30 cellular contexts compared by ENCODE assay signal in genomic region chr17:63365366-63366237, GRCh38.
A peak's percentile ranks its signal among the peaks of the same experiment; 100 is the strongest.
DNase-seq lines count a peak whose midpoint lies in the region; ATAC-seq and TF ChIP-seq lines count a peak whose summit lies in the region.
"Had no signal": no experiment of that assay in that cellular context is flagged by ENCODE, and none has a peak within 500 bp of the region (broad histone marks: within the 10 kb centered on the region; RNA-seq: fewer than 3 reads in every experiment).

No MANE protein-coding gene starts in this region.

- no peaks in the 10 kb centered on the region for H3K79me2 ChIP-seq in smooth muscle cell (ENCODE audit: low read depth)

- ATAC-seq in left ventricle myocardium superior (peak; percentile 14), left lung (no peak)
- ATAC-seq: activated CD8-positive, alpha-beta T cell treated with anti-CD3 and anti-CD28 coated beads, Interleukin-2, amount 10 ng/mL, durations not matched to agents 7 days and 5 days; heart left ventricle; natural killer cell treated with Interleukin-12 subunit alpha and Interleukin-12 subunit beta and Interleukin-15 and Interleukin-18, amount 100 ng/mL, for 72 hours had no signal

- no peaks in the 10 kb centered on the region for H3F3A ChIP-seq in smooth muscle cell (ENCODE audit: low read depth)

- no peak overlapping the region for H3K4me2 ChIP-seq in smooth muscle cell
- H3K4me2 ChIP-seq: PC-9 had no signal

- DNase-seq in left ventricle myocardium superior (no peak), cardiac septum (ENCODE audit: low spot score) (no peak), amniotic epithelial cell (ENCODE audit: low read depth) (peak; percentile 55), foreskin melanocyte (peak; percentile 12), smooth muscle cell (lab: John Stamatoyannopoulos, UW; ENCODE audit: unreplicated experiment) (no peak), suprapubic skin (ENCODE audit: low spot score in 2 of 2) (no peak), dorsolateral prefrontal cortex (no peak), left lung (no peak)
- DNase-seq: activated CD4-positive, alpha-beta T cell treated with anti-CD3 and anti-CD28 coated beads for 4 hours; activated CD8-positive, alpha-beta T cell treated with anti-CD3 and anti-CD28 coated beads, Interleukin-2, amount 10 ng/mL, durations not matched to agents 7 days and 5 days; activated naive CD4-positive, alpha-beta T cell treated with anti-CD3 and anti-CD28 coated beads, Interleukin-2, amount 50 U/mL, for 16 hours; amniotic stem cell; DMS153; effector CD4-positive, alpha-beta T cell; HCEC 1CT; heart left ventricle; islet precursor cell; MM.1S; NCI-H1417 treated with DMSO at 0.1 percent for 48 hours; NCI-H2081; NCI-H345; NCI-H69; PC-9; Right ventricle myocardium superior; spleen; stimulated activated CD4-positive, alpha-beta T cell treated with anti-CD3 and anti-CD28 coated beads, Interleukin-2, amount 100 ng/mL, for 24 hours had no signal

- no peaks in the 10 kb centered on the region for H3K36me3 ChIP-seq in smooth muscle cell (ENCODE audit: low read depth)
- peaks cover 8% of the 10 kb centered on the region for H3K36me3 ChIP-seq in suprapubic skin
- H3K36me3 ChIP-seq in left lung = peaks cover 0 to 16% of the 10 kb centered on the region in 2 donors
- H3K36me3 ChIP-seq: breast epithelium, vagina had no signal

- 63% methylated on average over 8 of the region's 8 CpGs for WGBS in smooth muscle cell (ENCODE audit: low lambda C conversion rate)
- WGBS in suprapubic skin = 67% methylated on average over 8 of the region's 8 CpGs

- TF ChIP-seq CTCF in smooth muscle cell (IDR thresholded peaks at IDR 0.05; ENCODE audit: borderline replicate concordance, insufficient read depth, poor library complexity, severe bottlenecking) (no peak), suprapubic skin (IDR thresholded peaks at IDR 0.05) (no peak), dorsolateral prefrontal cortex (IDR thresholded peaks at IDR 0.05 in 54 of 56, conservative IDR thresholded peaks at IDR 0.05 in 2 of 56; ENCODE audit: low read depth in 1 of 56, partially characterized antibody in 56 of 56) (no peak), left lung (IDR thresholded peaks at IDR 0.05) (no peak)

- H3K4me1 ChIP-seq in smooth muscle cell (ENCODE audit: low read depth) (no peaks in the 10 kb centered on the region), suprapubic skin (peaks cover 15% of the 10 kb centered on the region), left lung (no peaks in the 10 kb centered on the region)
- H3K4me1 ChIP-seq: breast epithelium, spleen had no signal

- peaks cover 4% of the 10 kb centered on the region for H4K20me1 ChIP-seq in smooth muscle cell (ENCODE audit: low read depth)

- H3K27me3 ChIP-seq in smooth muscle cell (ENCODE audit: low read depth) (no peaks in the 10 kb centered on the region), suprapubic skin (no peaks in the 10 kb centered on the region), dorsolateral prefrontal cortex (no peaks in the 10 kb centered on the region), left lung (no peaks in the 10 kb centered on the region)
- H3K27me3 ChIP-seq: breast epithelium, heart left ventricle, spleen, vagina had no signal

- no peak overlapping the region for H3K9ac ChIP-seq in smooth muscle cell (ENCODE audit: low read depth)

- TF ChIP-seq EP300 in suprapubic skin (IDR thresholded peaks at IDR 0.05) = no peak

- H3K27ac ChIP-seq in smooth muscle cell (ENCODE audit: low read depth) (peak overlapping the region; percentile 65), suprapubic skin (no peak overlapping the region), dorsolateral prefrontal cortex (peak overlapping the region in 9 of 59 donors; percentile 6 to 48 (median 21)), left lung (no peak overlapping the region)
- H3K27ac ChIP-seq: breast epithelium, PC-9, spleen, vagina, VCaP had no signal

- no peak overlapping the region for H3K4me3 ChIP-seq in smooth muscle cell
- H3K4me3 ChIP-seq in suprapubic skin = no peak overlapping the region
- H3K4me3 ChIP-seq in dorsolateral prefrontal cortex = no peak overlapping the region
- H3K4me3 ChIP-seq in left lung = no peak overlapping the region
- H3K4me3 ChIP-seq: breast epithelium, heart left ventricle, PC-9, spleen, vagina had no signal

- intact Hi-C loops in left ventricle myocardium superior (cut with micrococcal nuclease) = no loop called here
- intact Hi-C loops in cardiac septum (cut with DNase I) = no loop called here
- intact Hi-C loops in dorsolateral prefrontal cortex (cut with DNase I) = no loop called here
- intact Hi-C loops in left lung (cut with DNase I) = no loop called here

- no peak overlapping the region for H2AFZ ChIP-seq in smooth muscle cell (ENCODE audit: low read depth)
- H2AFZ ChIP-seq: PC-9 had no signal

- H3K9me3 ChIP-seq in smooth muscle cell (replicated peaks; ENCODE audit: low read depth) (no peaks in the 10 kb centered on the region), suprapubic skin (no peaks in the 10 kb centered on the region), left lung (no peaks in the 10 kb centered on the region)
- H3K9me3 ChIP-seq: breast epithelium, heart left ventricle, vagina had no signal

- no peak for TF ChIP-seq POLR2A in suprapubic skin (IDR thresholded peaks at IDR 0.05)

Comparison
In these comparisons a context has a peak if more than half of its experiments do, and no peak if none do; other contexts are left out.
1. DNase-seq: peak in amniotic epithelial cell (single experiment) and foreskin melanocyte (single experiment); none in left ventricle myocardium superior (single experiment), cardiac septum (single experiment), smooth muscle cell (single experiment), suprapubic skin (0 of 2), dorsolateral prefrontal cortex (0 of 10) and left lung (0 of 2).